ENCODE assay signal across 16 cellular contexts in the genomic region with DNA sequence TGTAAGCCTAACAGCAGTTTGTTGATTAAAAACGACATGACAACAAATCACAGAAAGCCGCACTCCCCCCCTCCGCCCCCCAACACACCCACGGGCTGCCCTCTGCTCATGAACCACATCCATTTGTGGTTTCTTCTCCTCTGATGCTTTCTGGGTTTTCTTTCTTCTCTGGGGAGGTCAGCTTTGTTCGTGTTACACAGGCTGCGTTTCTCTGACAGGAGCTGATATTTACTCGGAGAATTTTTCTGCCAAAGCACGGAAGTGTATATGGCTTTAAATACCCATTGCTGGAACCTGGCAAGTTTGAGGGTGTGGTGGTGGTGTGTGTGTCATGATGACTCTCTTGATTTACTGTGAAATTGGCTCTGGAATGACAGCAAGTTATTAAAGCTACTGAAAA.
A peak's percentile ranks its signal among the peaks of the same experiment; 100 is the strongest.
DNase-seq lines count a peak whose midpoint lies in the region; ATAC-seq lines count a peak whose summit lies in the region.
"Had no signal": no experiment of that assay in that cellular context is flagged by ENCODE, and none has a peak within 500 bp of the region (broad histone marks: within the 10 kb centered on the region; RNA-seq: fewer than 3 reads in every experiment).

No MANE protein-coding gene starts in this region.

- no peak overlapping the region for H3K27ac Mint-ChIP-seq in T-cell
- H3K27ac Mint-ChIP-seq: activated CD4-positive, alpha-beta T cell treated with anti-CD3 and anti-CD28 coated beads, Interleukin-2, amount 10 ng/mL, durations not matched to agents 7 days and 5 days; dendritic cell treated with granulocyte-macrophage colony-stimulating factor and Interleukin-4, amounts not matched to agents 40 ng/mL and 50 ng/mL, for 4 days; natural killer cell; progenitor cell of endocrine pancreas had no signal

- H3K27me3 Mint-ChIP-seq in T-cell, result peaks cover 4 to 12% of the 10 kb centered on the region in 2 donors
- H3K27me3 Mint-ChIP-seq: activated CD4-positive, alpha-beta T cell treated with anti-CD3 and anti-CD28 coated beads, Interleukin-2, amount 10 ng/mL, durations not matched to agents 7 days and 5 days had no signal

- DNase-seq in ELR (ENCODE audit: low read depth) (peak; percentile 55), RPMI8226 (peak; percentile 15), fibroblast of gingiva (ENCODE audit: low read depth) (peak; percentile 13), stromal cell of bone marrow (ENCODE audit: low read depth) (peak; percentile 64), amygdala (lab: John Stamatoyannopoulos, UW) (no peak), T-cell (no peak)
- DNase-seq: activated CD4-positive, alpha-beta T cell treated with anti-CD3 and anti-CD28 coated beads, Interleukin-2, amount 10 ng/mL, durations not matched to agents 7 days and 5 days; activated naive CD4-positive, alpha-beta T cell treated with Interleukin-2 at 50 U/mL for 16 hours; heart right ventricle; natural killer cell; NCI-H1694; T1000 had no signal

- POLR2A ChIA-PET in T-cell (lab: Charles Lee), result no interaction called here

- no peaks in the 10 kb centered on the region for H3K9me3 Mint-ChIP-seq in T-cell
- H3K9me3 Mint-ChIP-seq: activated CD4-positive, alpha-beta T cell treated with anti-CD3 and anti-CD28 coated beads, Interleukin-2, amount 10 ng/mL, durations not matched to agents 7 days and 5 days; dendritic cell treated with granulocyte-macrophage colony-stimulating factor and Interleukin-4, amounts not matched to agents 40 ng/mL and 50 ng/mL, for 4 days; natural killer cell had no signal

- no peak overlapping the region for H3K4me3 Mint-ChIP-seq in T-cell
- H3K4me3 Mint-ChIP-seq: activated CD4-positive, alpha-beta T cell treated with anti-CD3 and anti-CD28 coated beads, Interleukin-2, amount 10 ng/mL, durations not matched to agents 7 days and 5 days; CD14-positive monocyte; dendritic cell treated with granulocyte-macrophage colony-stimulating factor and Interleukin-4, amounts not matched to agents 40 ng/mL and 50 ng/mL, for 4 days; natural killer cell had no signal

- no peaks in the 10 kb centered on the region for H3K36me3 Mint-ChIP-seq in T-cell
- H3K36me3 Mint-ChIP-seq: CD14-positive monocyte, natural killer cell had no signal

- ATAC-seq in T-cell (replicated peaks in 1 of 4) (no peak), HG03175 (IDR thresholded peaks at IDR 0.05; ENCODE audit: unreplicated experiment) (no peak)
- ATAC-seq: heart right ventricle, natural killer cell had no signal

- peaks cover 0 to 6% (median 0%) of the 10 kb centered on the region in 3 donors for H3K4me1 Mint-ChIP-seq in T-cell
- H3K4me1 Mint-ChIP-seq: activated CD4-positive, alpha-beta T cell treated with anti-CD3 and anti-CD28 coated beads, Interleukin-2, amount 10 ng/mL, durations not matched to agents 7 days and 5 days; CD14-positive monocyte; natural killer cell had no signal

- CTCF ChIA-PET in T-cell (lab: Charles Lee), result interaction anchor here in 1 of 2 donors (0.6 kb wide), 1 partner anchor 30 kb away, joined by 3 read pairs; no protein-coding TSS in a partner anchor

Comparison
In these comparisons a context has a peak if more than half of its experiments do, and no peak if none do; other contexts are left out.
1. DNase-seq: peak in ELR (single experiment), RPMI8226 (single experiment), fibroblast of gingiva (single experiment) and stromal cell of bone marrow (single experiment); none in amygdala (0 of 56) and T-cell (0 of 34).